ENCODE assay signal across 18 cellular contexts in genomic region chr7:68783671-68784070, GRCh38.
DNase-seq lines count a peak whose midpoint lies in the region; ATAC-seq, FAIRE-seq and TF ChIP-seq lines count a peak whose summit lies in the region.
"Had no signal": no experiment of that assay in that cellular context is flagged by ENCODE, and none has a peak within 500 bp of the region (broad histone marks: within the 10 kb centered on the region; RNA-seq: fewer than 3 reads in every experiment).

No MANE protein-coding gene starts in this region.

- H3K27me3 Mint-ChIP-seq in astrocyte (ENCODE audit: low read depth, unreplicated experiment), result no peaks in the 10 kb centered on the region
- no peaks in the 10 kb centered on the region for H3K27me3 Mint-ChIP-seq in activated CD4-positive, alpha-beta T cell treated with anti-CD3 and anti-CD28 coated beads for 36 hours

- BruUV-seq in IMR-90 (replicated peaks; lab: Mats Ljungman, UMichigan), result no TSS peak

- in situ Hi-C loops in Caki2 (cut with HindIII; ENCODE audit: low pct_unique_long_range_greater_than_20kb, low sequenced_read_pairs) (no loop called here), IMR-90 (cut with MboI; ENCODE audit: low sequenced_read_pairs) (no loop called here)

- POLR2A ChIA-PET in IMR-90 (lab: Charles Lee; ENCODE audit: unreplicated experiment), result no interaction called here
- POLR2A ChIA-PET in activated CD4-positive, alpha-beta T cell treated with anti-CD3 and anti-CD28 coated beads for 36 hours (lab: Charles Lee), result no interaction called here

- H3K9ac ChIP-seq in IMR-90 (ENCODE audit: low read depth, low read length), result no peak overlapping the region
- H3K9ac ChIP-seq in astrocyte (ENCODE audit: low read length), result no peak overlapping the region
- no peak overlapping the region for H3K9ac ChIP-seq in mesenchymal stem cell (ENCODE audit: low read length)

- no peak overlapping the region for H3K27ac Mint-ChIP-seq in astrocyte (ENCODE audit: unreplicated experiment)
- H3K27ac Mint-ChIP-seq in activated CD4-positive, alpha-beta T cell treated with anti-CD3 and anti-CD28 coated beads for 36 hours, result no peak overlapping the region

- no peak overlapping the region for H3K18ac ChIP-seq in IMR-90 (ENCODE audit: low read depth, low read length)
- no peak overlapping the region for H3K18ac ChIP-seq in mesenchymal stem cell (ENCODE audit: low read depth in 1 of 2, low read length in 2 of 2)

- intact Hi-C loops in IMR-90 (cut with micrococcal nuclease), result no loop called here
- intact Hi-C loops in activated CD4-positive, alpha-beta T cell treated with anti-CD3 and anti-CD28 coated beads for 36 hours (cut with DNase I, micrococcal nuclease), result no loop called here
- intact Hi-C loops in posterior vena cava (cut with DNase I), result no loop called here
- intact Hi-C loops in right cardiac atrium (cut with DNase I), result loop anchor here in 1 of 4 donors (10.0 kb wide), 1 partner anchor 59 kb away; no protein-coding TSS in a partner anchor

- no peak overlapping the region for H3K56ac ChIP-seq in IMR-90 (ENCODE audit: extremely low read depth, insufficient read depth, low read length)

- H3K79me2 ChIP-seq in astrocyte (ENCODE audit: insufficient read depth, low read length), result no peaks in the 10 kb centered on the region

- H3K4me1 ChIP-seq in IMR-90 (ENCODE audit: control insufficient read depth, insufficient read depth, low read length) (no peaks in the 10 kb centered on the region), astrocyte (ENCODE audit: insufficient read depth, low read length) (no peaks in the 10 kb centered on the region), mesenchymal stem cell (ENCODE audit: control insufficient read depth, insufficient read depth, low read depth, low read length) (peaks cover 6% of the 10 kb centered on the region), right cardiac atrium (ENCODE audit: control insufficient read depth, insufficient read depth, low read length) (no peaks in the 10 kb centered on the region)

- H3K14ac ChIP-seq in IMR-90 (replicated peaks; ENCODE audit: low read depth, low read length), result no peak overlapping the region
- H3K14ac ChIP-seq in mesenchymal stem cell (ENCODE audit: low read length in 2 of 2), result no peak overlapping the region

- no peaks in the 10 kb centered on the region for H3K9me1 ChIP-seq in IMR-90 (ENCODE audit: insufficient read depth, low read length)

- CTCF ChIA-PET in IMR-90 (lab: Yijun Ruan, JAX), result no interaction called here
- CTCF ChIA-PET in activated CD4-positive, alpha-beta T cell treated with anti-CD3 and anti-CD28 coated beads for 36 hours (lab: Charles Lee), result no interaction called here

- H2BK15ac ChIP-seq in IMR-90 (ENCODE audit: low read depth, low read length) (no peak overlapping the region), mesenchymal stem cell (ENCODE audit: low read depth, poor library complexity, severe bottlenecking) (no peak overlapping the region)

- WGBS in IMR-90 (ENCODE audit: extremely low coverage in 2 of 2, insufficient read length in 1 of 2), 2 experiments, result no CpG with 5 or more reads among the region's 3 CpGs
- WGBS in mesenchymal stem cell, result 50% methylated on average over 3 of the region's 3 CpGs
- 83% methylated on average over 3 of the region's 3 CpGs for WGBS in right cardiac atrium

- no peak overlapping the region for H3K4ac ChIP-seq in IMR-90 (ENCODE audit: low read depth, low read length)
- no peak overlapping the region for H3K4ac ChIP-seq in mesenchymal stem cell (ENCODE audit: low read depth in 1 of 2, low read length in 2 of 2)

- no peak for TF ChIP-seq POLR2A in IMR-90 (IDR thresholded peaks at IDR 0.05; ENCODE audit: low read depth, low read length)

- H3K4me1 Mint-ChIP-seq in astrocyte (ENCODE audit: low read depth, unreplicated experiment), result no peaks in the 10 kb centered on the region
- no peaks in the 10 kb centered on the region for H3K4me1 Mint-ChIP-seq in activated CD4-positive, alpha-beta T cell treated with anti-CD3 and anti-CD28 coated beads for 36 hours

- H3K23ac ChIP-seq in IMR-90 (ENCODE audit: low read depth, low read length) (no peak overlapping the region), mesenchymal stem cell (ENCODE audit: low read length in 2 of 2) (no peak overlapping the region)

- H3K4me3 Mint-ChIP-seq in astrocyte (ENCODE audit: unreplicated experiment), result no peak overlapping the region
- H3K4me3 Mint-ChIP-seq in activated CD4-positive, alpha-beta T cell treated with anti-CD3 and anti-CD28 coated beads for 36 hours, result no peak overlapping the region

- H4K91ac ChIP-seq in IMR-90 (ENCODE audit: insufficient read depth, low read depth, low read length) (no peak overlapping the region), mesenchymal stem cell (ENCODE audit: low read length) (no peak overlapping the region)

- no peak for TF ChIP-seq CTCF in IMR-90 (conservative IDR thresholded peaks at IDR 0.05; ENCODE audit: low read depth, low read length)
- TF ChIP-seq CTCF in astrocyte (IDR thresholded peaks at IDR 0.05; ENCODE audit: insufficient read depth, low read depth, low read length), result no peak

- H3K4me3 ChIP-seq in IMR-90 (ENCODE audit: insufficient read depth, low read depth, low read length) (no peak overlapping the region), astrocyte (ENCODE audit: insufficient read depth, low read depth, low read length) (no peak overlapping the region), mesenchymal stem cell (ENCODE audit: insufficient read depth in 1 of 2, low read depth in 1 of 2, low read length in 2 of 2) (no peak overlapping the region), right cardiac atrium (ENCODE audit: low read length) (no peak overlapping the region)

- TF ChIP-seq RAD21 in IMR-90 (IDR thresholded peaks at IDR 0.05; ENCODE audit: low read length), result no peak

- dilution Hi-C loops in IMR-90 (cut with HindIII; ENCODE audit: low sequenced_read_pairs, unreplicated experiment), result no loop called here

- H3K79me1 ChIP-seq in IMR-90 (ENCODE audit: low read depth in 1 of 2, low read length in 2 of 2) (no peaks in the 10 kb centered on the region), mesenchymal stem cell (replicated peaks; ENCODE audit: low read length, poor library complexity, severe bottlenecking) (no peaks in the 10 kb centered on the region)

- no peak overlapping the region for H2BK20ac ChIP-seq in IMR-90 (ENCODE audit: low read depth, low read length)

- H2BK5ac ChIP-seq in IMR-90 (ENCODE audit: low read depth, low read length, poor library complexity, severe bottlenecking) (no peak overlapping the region), mesenchymal stem cell (ENCODE audit: low read depth, low read length, poor library complexity, severe bottlenecking) (no peak overlapping the region)

- H3K27me3 ChIP-seq in IMR-90 (ENCODE audit: control insufficient read depth, insufficient read depth, low read length), result no peaks in the 10 kb centered on the region
- no peaks in the 10 kb centered on the region for H3K27me3 ChIP-seq in astrocyte (ENCODE audit: insufficient read depth, low read length)
- H3K27me3 ChIP-seq in mesenchymal stem cell (ENCODE audit: control insufficient read depth in 1 of 2, insufficient read depth in 1 of 2, low read length in 2 of 2), result no peaks in the 10 kb centered on the region
- no peaks in the 10 kb centered on the region for H3K27me3 ChIP-seq in right cardiac atrium (ENCODE audit: control insufficient read depth, insufficient read depth)

- peak; percentile 31 for DNase-seq in Caki2 (ENCODE audit: low read depth)
- peak; percentile 14 for DNase-seq in IMR-90
- peak; percentile 18 for DNase-seq in astrocyte (ENCODE audit: low read depth)
- peak; percentile 3 for DNase-seq in mesenchymal stem cell
- DNase-seq in activated CD4-positive, alpha-beta T cell treated with anti-CD3 and anti-CD28 coated beads for 36 hours, result no peak
- DNase-seq in activated T-cell treated with anti-CD3 and anti-CD28 coated beads, Interleukin-2, amount 50 U/mL, for 48 hours, result no peak
- no peak for DNase-seq in posterior vena cava (ENCODE audit: low spot score)
- no peak for DNase-seq in right cardiac atrium
- DNase-seq: C1 segment of cervical spinal cord, DMS 273 treated with DMSO at 0.1 percent for 48 hours, NCI-H1417, NCI-H1930, NCI-H446 treated with DMSO at 0.1 percent for 48 hours, SHP77 treated with DMSO at 0.1 percent for 48 hours had no signal

- H2BK12ac ChIP-seq in mesenchymal stem cell (ENCODE audit: low read length in 2 of 2), result no peak overlapping the region

- H3K36me3 ChIP-seq in IMR-90 (ENCODE audit: control insufficient read depth, insufficient read depth, low read length) (no peaks in the 10 kb centered on the region), astrocyte (ENCODE audit: insufficient read depth, low read length) (no peaks in the 10 kb centered on the region), mesenchymal stem cell (ENCODE audit: control insufficient read depth in 1 of 2, insufficient read depth in 2 of 2, low read depth in 1 of 2, low read length in 2 of 2) (no peaks in the 10 kb centered on the region)

- no peak overlapping the region for H3K27ac ChIP-seq in IMR-90 (ENCODE audit: insufficient read depth, low read length)
- no peak overlapping the region for H3K27ac ChIP-seq in astrocyte (ENCODE audit: low read depth, low read length)
- peak overlapping the region; percentile 45 for H3K27ac ChIP-seq in mesenchymal stem cell (ENCODE audit: low read length, poor library complexity, severe bottlenecking)
- H3K27ac ChIP-seq in right cardiac atrium (ENCODE audit: low read length), result no peak overlapping the region
- H3K27ac ChIP-seq: HL-60 had no signal

- no peak overlapping the region for H4K5ac ChIP-seq in IMR-90 (ENCODE audit: low read depth, low read length)

- no peak for FAIRE-seq in astrocyte (lab: Jason Lieb, UNC)
- FAIRE-seq: GM12892, HTR-8/SVneo had no signal

- H3K9me3 ChIP-seq in IMR-90 (ENCODE audit: control insufficient read depth, insufficient read depth, low read length) (peaks cover 1% of the 10 kb centered on the region), astrocyte (ENCODE audit: insufficient read depth, low read depth, low read length) (no peaks in the 10 kb centered on the region), mesenchymal stem cell (ENCODE audit: control insufficient read depth, low read length) (no peaks in the 10 kb centered on the region), right cardiac atrium (ENCODE audit: control insufficient read depth, low read length) (no peaks in the 10 kb centered on the region)

- ATAC-seq in IMR-90 (ENCODE audit: low read depth) (no peak; the same call in 1 of the 2 replicates), right cardiac atrium (no peak)
- ATAC-seq in activated CD4-positive, alpha-beta T cell treated with anti-CD3 and anti-CD28 coated beads for 36 hours, result no peak
- ATAC-seq: Panc1 had no signal

- H3K9me3 Mint-ChIP-seq in astrocyte (ENCODE audit: unreplicated experiment), result peaks cover 3% of the 10 kb centered on the region
- H3K9me3 Mint-ChIP-seq in activated CD4-positive, alpha-beta T cell treated with anti-CD3 and anti-CD28 coated beads for 36 hours (ENCODE audit: low read depth), result peaks cover 10% of the 10 kb centered on the region

- no peak overlapping the region for H3K4me2 ChIP-seq in IMR-90 (ENCODE audit: low read depth, low read length)
- no peak overlapping the region for H3K4me2 ChIP-seq in astrocyte (ENCODE audit: low read length)
- H3K4me2 ChIP-seq in mesenchymal stem cell (ENCODE audit: low read length, poor library complexity, severe bottlenecking), result peak overlapping the region; percentile 34

- H4K20me1 ChIP-seq in IMR-90 (ENCODE audit: insufficient read depth, low read length) (no peaks in the 10 kb centered on the region), astrocyte (ENCODE audit: insufficient read depth, low read length) (no peaks in the 10 kb centered on the region)

- no peaks in the 10 kb centered on the region for H3K36me3 Mint-ChIP-seq in astrocyte (ENCODE audit: low read depth, unreplicated experiment)
- H3K36me3 Mint-ChIP-seq in activated CD4-positive, alpha-beta T cell treated with anti-CD3 and anti-CD28 coated beads for 36 hours (ENCODE audit: low read depth), result no peaks in the 10 kb centered on the region

- no peak overlapping the region for H2BK120ac ChIP-seq in IMR-90 (ENCODE audit: low read depth, low read length)
- H2BK120ac ChIP-seq in mesenchymal stem cell (ENCODE audit: low read depth, low read length), result no peak overlapping the region

- H2AFZ ChIP-seq in IMR-90 (replicated peaks; ENCODE audit: low read length, poor library complexity) (no peak overlapping the region), astrocyte (ENCODE audit: low read depth, low read length) (no peak overlapping the region), mesenchymal stem cell (ENCODE audit: low read depth, low read length) (no peak overlapping the region)

- H2AK9ac ChIP-seq in IMR-90 (replicated peaks; ENCODE audit: low read depth, low read length, poor library complexity), result no peak overlapping the region

- no peak overlapping the region for H4K8ac ChIP-seq in IMR-90 (ENCODE audit: low read depth in 2 of 2, low read length in 2 of 2)
- no peak overlapping the region for H4K8ac ChIP-seq in mesenchymal stem cell (ENCODE audit: low read length)

- no peak overlapping the region for H2AK5ac ChIP-seq in IMR-90 (ENCODE audit: low read depth, low read length)
- peak overlapping the region; percentile 93 for H2AK5ac ChIP-seq in mesenchymal stem cell (ENCODE audit: low read length, severe bottlenecking)

Comparison
In these comparisons a context has a peak if more than half of its experiments do, and no peak if none do; other contexts are left out.
1. DNase-seq: peak in Caki2 (single experiment), IMR-90 (single experiment), astrocyte (single experiment) and mesenchymal stem cell (single experiment); none in activated CD4-positive, alpha-beta T cell treated with anti-CD3 and anti-CD28 coated beads for 36 hours (single experiment), activated T-cell treated with anti-CD3 and anti-CD28 coated beads, Interleukin-2, amount 50 U/mL, for 48 hours (0 of 2), posterior vena cava (single experiment) and right cardiac atrium (0 of 3).